ENCODE assay signal across 9 cellular contexts in the genomic region with DNA sequence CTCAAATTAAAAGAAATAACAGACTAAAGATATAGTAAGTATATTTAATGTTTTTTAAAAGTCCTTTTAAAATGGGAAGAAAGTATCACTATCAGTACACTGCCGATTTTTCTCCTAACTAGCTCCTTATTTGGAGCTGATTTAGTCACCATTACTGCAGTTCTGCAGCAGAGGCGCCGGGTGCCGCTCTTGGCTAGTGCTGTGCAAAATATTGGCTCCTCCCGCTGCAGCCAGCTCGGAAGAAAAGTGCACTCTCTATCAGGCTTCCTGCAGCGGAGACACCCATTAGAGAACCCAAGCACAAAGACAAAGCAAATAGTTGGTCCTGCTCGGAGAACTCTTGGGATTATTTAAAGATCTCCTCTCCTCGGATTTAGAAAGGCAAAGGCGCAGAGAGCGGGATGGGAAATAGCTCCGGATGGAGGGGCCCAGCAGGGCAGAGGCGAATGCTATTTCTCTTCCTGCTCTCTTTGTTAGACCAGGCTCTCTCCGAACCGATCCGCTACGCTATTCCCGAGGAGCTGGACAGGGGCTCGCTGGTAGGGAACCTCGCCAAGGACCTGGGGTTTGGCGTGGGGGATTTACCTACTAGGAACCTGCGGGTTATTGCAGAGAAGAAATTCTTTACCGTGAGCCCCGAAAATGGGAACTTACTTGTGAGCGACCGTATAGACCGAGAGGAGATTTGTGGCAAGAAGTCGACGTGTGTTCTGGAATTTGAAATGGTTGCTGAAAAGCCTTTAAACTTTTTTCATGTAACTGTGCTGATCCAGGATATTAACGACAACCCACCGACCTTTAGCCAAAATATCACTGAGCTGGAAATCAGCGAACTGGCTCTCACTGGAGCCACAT. TPM values are rescaled to one million over a fixed set of nuclear protein-coding genes. Genes with fewer than 3 reads are reported as not detected.
DNase-seq lines count a peak whose midpoint lies in the region; ATAC-seq, FAIRE-seq and TF ChIP-seq lines count a peak whose summit lies in the region.
"Had no signal": no experiment of that assay in that cellular context is flagged by ENCODE, and none has a peak within 500 bp of the region (broad histone marks: within the 10 kb centered on the region; RNA-seq: fewer than 3 reads in every experiment).

A gene (plus strand): TSS at position 249 of the 855 bp plus-strand sequence. CDS start 153 bp downstream, at position 402.

- no peak for TF ChIP-seq POLR2A in NB4 (IDR thresholded peaks at IDR 0.05; ENCODE audit: extremely low read depth, insufficient read length)

- peak; percentile 18 for FAIRE-seq in bronchial epithelial cell (lab: Jason Lieb, UNC)

- no peaks in the 10 kb centered on the region for H3K36me3 ChIP-seq in bronchial epithelial cell (ENCODE audit: control insufficient read depth, insufficient read depth, low read length)
- no peaks in the 10 kb centered on the region for H3K36me3 ChIP-seq in mucosa of descending colon (ENCODE audit: low read depth)
- H3K36me3 ChIP-seq: SJSA1 had no signal

- H3K27me3 ChIP-seq in bronchial epithelial cell (ENCODE audit: control insufficient read depth, insufficient read depth, low read length): peaks cover 20% of the 10 kb centered on the region
- H3K27me3 ChIP-seq: SJSA1 had no signal

- H3K9me3 ChIP-seq in mucosa of descending colon: peaks cover 85% of the 10 kb centered on the region

- ATAC-seq in GM21717 (IDR thresholded peaks at IDR 0.05; ENCODE audit: unreplicated experiment): peak; percentile 73
- ATAC-seq in mucosa of descending colon: peak; percentile 75
- ATAC-seq in HG02840 (IDR thresholded peaks at IDR 0.05; ENCODE audit: low FRiP score, unreplicated experiment): no peak

- peak; percentile 86 for DNase-seq in GM03348 (ENCODE audit: low spot score)
- DNase-seq in NB4 (ENCODE audit: low read depth): peak; percentile 77
- peak; percentile 29 for DNase-seq in bronchial epithelial cell (ENCODE audit: low read depth)
- DNase-seq in mucosa of descending colon: peak in 2 of 3 donors; percentile 29 to 46
- DNase-seq in glomerular visceral epithelial cell (ENCODE audit: extremely low spot score): no peak
- no peak for DNase-seq in posterior vena cava (ENCODE audit: low spot score)

- H3K4me1 ChIP-seq in mucosa of descending colon (ENCODE audit: low read depth): no peaks in the 10 kb centered on the region
- H3K4me1 ChIP-seq: SJSA1 had no signal

- TF ChIP-seq CTCF in NB4 (IDR thresholded peaks at IDR 0.05; ENCODE audit: low read depth, low read length): peak; percentile 57
- peak; percentile 31 for TF ChIP-seq CTCF in bronchial epithelial cell (IDR thresholded peaks at IDR 0.05; ENCODE audit: insufficient read depth, low read length, severe bottlenecking)
- TF ChIP-seq CTCF in mucosa of descending colon (IDR thresholded peaks at IDR 0.05): no peak

- peak within 1 kb of the TSS; percentile 50 for H3K4me3 ChIP-seq in NB4 (ENCODE audit: low read depth, low read length)
- H3K4me3 ChIP-seq in bronchial epithelial cell (ENCODE audit: low read depth, low read length): peak within 1 kb of the TSS; percentile 19
- no peak within 1 kb of the TSS for H3K4me3 ChIP-seq in mucosa of descending colon
- H3K4me3 ChIP-seq: SJSA1 had no signal

- intact Hi-C loops in mucosa of descending colon (cut with DNase I, micrococcal nuclease): no loop called here
- intact Hi-C loops in posterior vena cava (cut with DNase I): no loop called here

RNA-seq across cellular contexts. Expression of the gene that starts here (rescaled TPM):
- total RNA-seq in bronchial epithelial cell: under 0.01 and 0.77 TPM in 2 replicates
- 1 to 10 TPM; 2.0 to 6.3 (median 2.0) TPM for total RNA-seq in mucosa of descending colon
- 1 to 10 TPM; 4.9 to 5.0 TPM for total RNA-seq in posterior vena cava

Comparison
In these comparisons a context has a peak if more than half of its experiments do, and no peak if none do; other contexts are left out.
1. Peak in DNase-seq and H3K4me3 ChIP-seq in bronchial epithelial cell; RNA of the gene not detected or under 1 TPM.
2. DNase-seq: peak in GM03348 (single experiment), NB4 (single experiment) and mucosa of descending colon (2 of 3); none in glomerular visceral epithelial cell (single experiment) and posterior vena cava (single experiment).